In genomic region chr16:71894921-71895678, GRCh38 we compare ENCODE assay signal across 8 cellular contexts. TPM values are rescaled to one million over a fixed set of nuclear protein-coding genes. Genes with fewer than 3 reads are reported as not detected.
DNase-seq lines count a peak whose midpoint lies in the region; ATAC-seq and TF ChIP-seq lines count a peak whose summit lies in the region.

IST1 (plus strand) TSS chr16:71895531; CDS start chr16:71915641, 20,110 bp downstream.

- H3K4me3 ChIP-seq in Jurkat, Clone E6-1 (ENCODE audit: low read length): peak within 1 kb of the TSS; percentile 92
- peak within 1 kb of the TSS; percentile 83 to 87 for H3K4me3 ChIP-seq in Panc1 (ENCODE audit: low read depth in 2 of 2, low read length in 2 of 2)

- no peaks in the 10 kb centered on the region for H3K27me3 ChIP-seq in Panc1 (ENCODE audit: control insufficient read depth, insufficient read depth, low read length)

- in situ Hi-C loops in Panc1 (cut with HindIII; ENCODE audit: low pct_unique_long_range_greater_than_20kb, low sequenced_read_pairs): no loop called here

- DNase-seq in DMS53 (lab: John Stamatoyannopoulos, UW): peak; percentile 98
- DNase-seq in Jurkat, Clone E6-1 (ENCODE audit: low read depth, low spot score): peak; percentile 98
- peak; percentile 79 for DNase-seq in Panc1 (ENCODE audit: low read depth, low spot score)
- DNase-seq in activated T-cell treated with anti-CD3 and anti-CD28 coated beads, Interleukin-2, amount 50 U/mL, for 48 hours: peak; percentile 98 to 99
- peak; percentile 99 for DNase-seq in myocyte (ENCODE audit: low read depth)
- DNase-seq in stimulated activated CD8-positive, alpha-beta memory T cell treated with anti-CD3 and anti-CD28 coated beads, Interleukin-7, amount 100 ng/mL, for 48 hours (ENCODE audit: extremely low read depth in 1 of 2, low read depth in 1 of 2): peak; percentile 97

- CTCF ChIA-PET in Panc1 (lab: Charles Lee): no interaction called here

- H3K4me1 ChIP-seq in Panc1 (ENCODE audit: control insufficient read depth, insufficient read depth, low read length): peaks cover 3% of the 10 kb centered on the region; the same call in 1 of the 2 replicates

- H3K36me3 ChIP-seq in Panc1 (ENCODE audit: control insufficient read depth, insufficient read depth, low read length): peaks cover 7% of the 10 kb centered on the region

- intact Hi-C loops in Panc1 (cut with micrococcal nuclease; ENCODE audit: unreplicated experiment): no loop called here

- ATAC-seq in GM21619 (IDR thresholded peaks at IDR 0.05; ENCODE audit: unreplicated experiment): peak; percentile 81
- ATAC-seq in Panc1: peak; percentile 94
- peak; percentile 99 for ATAC-seq in esophagus mucosa

- no peaks in the 10 kb centered on the region for H3K9me3 ChIP-seq in Panc1 (ENCODE audit: control insufficient read depth, insufficient read depth, low read depth, low read length)

- H3K27ac ChIP-seq in Panc1 (ENCODE audit: low read length): peak within 1 kb of the TSS; percentile 96

- BruUV-seq in Panc1 (replicated peaks; lab: Mats Ljungman, UMichigan): no TSS peak

- no peak for TF ChIP-seq CTCF in Panc1 (IDR thresholded peaks at IDR 0.05)

- POLR2A ChIA-PET in Panc1 (lab: Charles Lee): interaction anchor here (0.6 kb wide), 2 partner anchors 10 to 21 kb away, joined by 3 read pairs; no protein-coding TSS in a partner anchor

RNA-seq across cellular contexts. Expression of gene IST1, which starts in this region (rescaled TPM):
- polyA plus RNA-seq in Jurkat, Clone E6-1 (2012; ENCODE audit: insufficient read depth, insufficient read length): 146 TPM
- total RNA-seq in Panc1 (2021; ENCODE audit: unreplicated experiment): 173 TPM
- polyA plus RNA-seq in Panc1 (2012; ENCODE audit: insufficient read length): 120 TPM
- total RNA-seq in esophagus mucosa: 86.7 TPM
- total RNA-seq in myocyte: 246 and 256 TPM in 2 replicates
- 147 TPM for polyA plus RNA-seq in myocyte (2012)

Comparison
In these comparisons a context has a peak if more than half of its experiments do, and no peak if none do; other contexts are left out.
1. Peak in every context shown above with its lines: DNase-seq, ATAC-seq, H3K4me3 ChIP-seq and H3K27ac ChIP-seq.